Comparison of ENCODE assay signal across 8 cellular contexts in the genomic region with DNA sequence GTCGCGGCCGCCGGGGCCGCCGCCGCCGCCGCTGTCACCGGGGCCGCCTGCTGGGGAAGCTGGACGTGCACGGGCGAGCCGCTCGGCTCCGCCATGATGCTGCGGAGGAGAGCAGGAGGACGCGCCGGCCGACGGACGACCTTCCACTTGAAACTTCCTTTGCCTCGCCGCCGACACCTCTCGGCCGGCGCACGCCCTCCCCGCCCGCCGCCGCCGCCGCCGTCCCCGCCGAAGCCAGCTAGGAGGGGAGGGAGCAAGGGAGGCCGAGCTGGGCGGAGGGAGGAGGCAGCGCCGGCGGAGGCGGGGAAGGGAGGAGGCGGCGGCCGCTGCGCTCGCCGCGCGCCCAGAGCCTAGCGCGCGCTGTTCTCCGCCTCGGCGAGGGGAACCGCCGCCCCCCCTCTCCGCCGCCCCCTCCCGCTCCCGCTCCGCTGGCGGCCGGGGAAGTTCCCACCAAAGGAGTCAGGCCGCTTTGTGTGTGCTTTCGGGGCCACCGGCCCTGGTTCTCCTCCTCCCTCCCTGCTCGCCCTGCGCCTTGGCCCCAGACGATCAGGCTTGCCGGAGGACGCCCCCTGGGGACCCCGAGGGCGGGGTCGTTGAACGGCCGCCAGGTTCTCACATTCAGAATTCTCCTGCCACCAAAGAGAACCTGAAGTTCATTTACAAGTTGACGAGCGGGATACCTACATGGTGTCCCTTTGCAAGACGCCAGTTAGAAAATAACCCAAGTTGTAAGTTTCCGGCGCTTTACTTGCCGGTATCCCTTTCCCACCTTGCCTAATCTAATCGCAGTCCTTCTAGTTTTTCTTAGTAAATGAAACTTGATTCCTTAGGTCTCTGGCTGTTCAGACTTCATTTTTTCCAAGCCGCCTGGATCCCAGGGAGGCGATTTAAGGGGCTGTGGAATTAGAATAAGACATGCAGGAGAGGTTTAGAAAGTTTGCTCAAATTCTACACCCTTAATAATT. TPM values are rescaled to one million over a fixed set of nuclear protein-coding genes. Genes with fewer than 3 reads are reported as not detected.
DNase-seq lines count a peak whose midpoint lies in the region; ATAC-seq, FAIRE-seq and TF ChIP-seq lines count a peak whose summit lies in the region.

A gene (minus strand): TSS at position 255 of the 965 bp plus-strand sequence. CDS start 160 bp downstream, at position 95.

- CTCF ChIA-PET in SK-N-SH (lab: Yijun Ruan, JAX): interaction anchor here (0.6 to 1.1 kb wide), 7 partner anchors 66 to 473 kb away, joined by 3 read pairs; no protein-coding TSS in a partner anchor

- peaks cover 9 to 19% of the 10 kb centered on the region in 2 donors for H3K36me3 Mint-ChIP-seq in activated naive CD4-positive, alpha-beta T cell treated with anti-CD3 and anti-CD28 coated beads, Interleukin-2, amount 50 U/mL, for 72 hours

- peak within 1 kb of the TSS; percentile 89 to 91 for H3K27ac Mint-ChIP-seq in activated naive CD4-positive, alpha-beta T cell treated with anti-CD3 and anti-CD28 coated beads, Interleukin-2, amount 50 U/mL, for 72 hours

- H3K4me2 ChIP-seq in SK-N-SH: peak within 1 kb of the TSS; percentile 91

- H3K36me3 ChIP-seq in SK-N-SH (replicated peaks in 1 of 2; ENCODE audit: control insufficient read depth in 1 of 2, insufficient read depth in 2 of 2, low read length in 1 of 2): no peaks in the 10 kb centered on the region

- H3K79me2 ChIP-seq in SK-N-SH (ENCODE audit: insufficient read depth): peaks cover 38% of the 10 kb centered on the region

- no peaks in the 10 kb centered on the region for H3K9me3 ChIP-seq in SK-N-SH

- POLR2A ChIA-PET in SK-N-SH (lab: Yijun Ruan, JAX): no interaction called here

- H3F3A ChIP-seq in SK-N-SH (replicated peaks; ENCODE audit: insufficient read depth): peaks cover 13% of the 10 kb centered on the region

- TF ChIP-seq POLR2A in H54 (IDR thresholded peaks at IDR 0.05; ENCODE audit: low read depth, low read length): peak; percentile 37; the same call in 1 of the 2 replicates

- H3K9ac ChIP-seq in SK-N-SH: peak within 1 kb of the TSS; percentile 81

- peak; percentile 70 to 72 for ATAC-seq in activated naive CD4-positive, alpha-beta T cell treated with anti-CD3 and anti-CD28 coated beads, Interleukin-2, amount 50 U/mL, for 72 hours

- H3K4me1 ChIP-seq in SK-N-SH (ENCODE audit: control insufficient read depth in 1 of 2, insufficient read depth in 2 of 2, low read depth in 1 of 2, low read length in 1 of 2): peaks cover 11 to 16% of the 10 kb centered on the region in 2 experiments; a peak in 3 of 4 replicates

- H3K27ac ChIP-seq in SK-N-SH (ENCODE audit: low read depth in 2 of 2, low read length in 1 of 2): peak within 1 kb of the TSS; percentile 84 to 89
- H3K27ac ChIP-seq in temporal lobe (ENCODE audit: low read depth, low read length): peak within 1 kb of the TSS; percentile 36

- no peaks in the 10 kb centered on the region for H3K9me3 Mint-ChIP-seq in activated naive CD4-positive, alpha-beta T cell treated with anti-CD3 and anti-CD28 coated beads, Interleukin-2, amount 50 U/mL, for 72 hours

- 19% methylated on average over 9 of the region's 91 CpGs for WGBS in SK-N-SH (ENCODE audit: low lambda C conversion rate)

- FAIRE-seq in H54 (lab: Jason Lieb, UNC): peak; percentile 67

- TF ChIP-seq CTCF in SK-N-SH (IDR thresholded peaks at IDR 0.05): peak; percentile 30

- H3K4me3 ChIP-seq in SK-N-SH (ENCODE audit: low read depth in 2 of 2, low read length in 1 of 2): peak within 1 kb of the TSS; percentile 79 to 82

- no peaks in the 10 kb centered on the region for H3K9me2 ChIP-seq in SK-N-SH

- DNase-seq in ELR (ENCODE audit: low read depth) (peak; percentile 84), H54 (ENCODE audit: insufficient read length, low spot score) (peak; percentile 80), LoVo (ENCODE audit: low spot score) (peak; percentile 79), SK-N-SH (peak; percentile 90), glomerular endothelial cell (ENCODE audit: extremely low read depth, low read depth, low spot score) (peak; percentile 7), occipital lobe (lab: John Stamatoyannopoulos, UW) (peak; percentile 49)
- peak; percentile 74 for DNase-seq in activated naive CD4-positive, alpha-beta T cell treated with anti-CD3 and anti-CD28 coated beads, Interleukin-2, amount 50 U/mL, for 72 hours (ENCODE audit: low spot score in 2 of 2)

- peak; percentile 18; the same call in 1 of the 2 replicates for TF ChIP-seq RAD21 in SK-N-SH (IDR thresholded peaks at IDR 0.05; ENCODE audit: low read length)

- H2AFZ ChIP-seq in SK-N-SH (ENCODE audit: low read depth): peak within 1 kb of the TSS; percentile 86

- H3K27me3 ChIP-seq in SK-N-SH (ENCODE audit: insufficient read depth): no peaks in the 10 kb centered on the region

- peaks cover 16% of the 10 kb centered on the region for H4K20me1 ChIP-seq in SK-N-SH (ENCODE audit: insufficient read depth)

- peak in 1 of 2 experiments; percentile 8; a peak in 1 of 4 replicates for TF ChIP-seq EP300 in SK-N-SH (IDR thresholded peaks at IDR 0.05; ENCODE audit: borderline replicate concordance in 1 of 2, low read depth in 1 of 2, low read length in 1 of 2)

TF ChIP-seq in SK-N-SH, 30 proteins besides CTCF, POLR2A, EP300 and RAD21:
- TF ChIP-seq RFX5 (IDR thresholded peaks at IDR 0.05; ENCODE audit: low read length) (no peak), NFIC (IDR thresholded peaks at IDR 0.05; ENCODE audit: borderline replicate concordance) (0 out of 2 replicates have a peak, but pooled peaks have one; percentile 27), SMC3 (IDR thresholded peaks at IDR 0.05; ENCODE audit: low read depth, low read length) (no peak), MXI1 (IDR thresholded peaks at IDR 0.05; ENCODE audit: low read depth, low read length) (0 out of 2 replicates have a peak, but pooled peaks have one; percentile 29), TAF1 (IDR thresholded peaks at IDR 0.05; ENCODE audit: borderline replicate concordance, low read depth, low read length) (no peak), SIN3A (IDR thresholded peaks at IDR 0.05; ENCODE audit: borderline replicate concordance, low read depth, low read length) (no peak)
- TF ChIP-seq, protein P1, sequence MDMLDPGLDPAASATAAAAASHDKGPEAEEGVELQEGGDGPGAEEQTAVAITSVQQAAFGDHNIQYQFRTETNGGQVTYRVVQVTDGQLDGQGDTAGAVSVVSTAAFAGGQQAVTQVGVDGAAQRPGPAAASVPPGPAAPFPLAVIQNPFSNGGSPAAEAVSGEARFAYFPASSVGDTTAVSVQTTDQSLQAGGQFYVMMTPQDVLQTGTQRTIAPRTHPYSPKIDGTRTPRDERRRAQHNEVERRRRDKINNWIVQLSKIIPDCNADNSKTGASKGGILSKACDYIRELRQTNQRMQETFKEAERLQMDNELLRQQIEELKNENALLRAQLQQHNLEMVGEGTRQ (IDR thresholded peaks at IDR 0.05; ENCODE audit: borderline replicate concordance, low read depth, low read length): no peak
- TF ChIP-seq, protein P2, sequence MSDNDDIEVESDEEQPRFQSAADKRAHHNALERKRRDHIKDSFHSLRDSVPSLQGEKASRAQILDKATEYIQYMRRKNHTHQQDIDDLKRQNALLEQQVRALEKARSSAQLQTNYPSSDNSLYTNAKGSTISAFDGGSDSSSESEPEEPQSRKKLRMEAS (IDR thresholded peaks at IDR 0.05; ENCODE audit: low read depth): peak; percentile 14; the same call in 1 of the 2 replicates

RNA-seq across cellular contexts. Expression of the gene that starts here (rescaled TPM):
- polyA plus RNA-seq in SK-N-SH (2012; rRNA removed): 9.6 and 12.3 TPM in 2 replicates
- 15.1 and 20.5 TPM in 2 replicates for polyA plus RNA-seq in SK-N-SH (2012; cell fraction: cytosol; rRNA removed)
- 4.0 and 8.4 TPM in 2 replicates for polyA plus RNA-seq in SK-N-SH (2012; cell fraction: nucleus; rRNA removed)
- 10 to 100 TPM; 21.8 to 43.1 TPM for total RNA-seq in activated naive CD4-positive, alpha-beta T cell treated with anti-CD3 and anti-CD28 coated beads, Interleukin-2, amount 50 U/mL, for 72 hours
- 9.4 and 11.8 TPM in 2 replicates for total RNA-seq in glomerular endothelial cell
- total RNA-seq in occipital lobe: 38.1 TPM
- 28.3 TPM for total RNA-seq in temporal lobe

Comparison
In these comparisons a context has a peak if more than half of its experiments do, and no peak if none do; other contexts are left out.
1. Peak in every context shown above with its lines: DNase-seq, ATAC-seq, H3K4me3 ChIP-seq and H3K27ac ChIP-seq.
2. DNase-seq: peak in every context shown above with its lines; median percentile 90 in SK-N-SH; 84 in ELR; 80 in H54; 79 in LoVo; 74 in activated naive CD4-positive, alpha-beta T cell treated with anti-CD3 and anti-CD28 coated beads, Interleukin-2, amount 50 U/mL, for 72 hours; 49 in occipital lobe; 7 in glomerular endothelial cell.